Comparison of ENCODE assay signal across 8 cellular contexts in the genomic region with DNA sequence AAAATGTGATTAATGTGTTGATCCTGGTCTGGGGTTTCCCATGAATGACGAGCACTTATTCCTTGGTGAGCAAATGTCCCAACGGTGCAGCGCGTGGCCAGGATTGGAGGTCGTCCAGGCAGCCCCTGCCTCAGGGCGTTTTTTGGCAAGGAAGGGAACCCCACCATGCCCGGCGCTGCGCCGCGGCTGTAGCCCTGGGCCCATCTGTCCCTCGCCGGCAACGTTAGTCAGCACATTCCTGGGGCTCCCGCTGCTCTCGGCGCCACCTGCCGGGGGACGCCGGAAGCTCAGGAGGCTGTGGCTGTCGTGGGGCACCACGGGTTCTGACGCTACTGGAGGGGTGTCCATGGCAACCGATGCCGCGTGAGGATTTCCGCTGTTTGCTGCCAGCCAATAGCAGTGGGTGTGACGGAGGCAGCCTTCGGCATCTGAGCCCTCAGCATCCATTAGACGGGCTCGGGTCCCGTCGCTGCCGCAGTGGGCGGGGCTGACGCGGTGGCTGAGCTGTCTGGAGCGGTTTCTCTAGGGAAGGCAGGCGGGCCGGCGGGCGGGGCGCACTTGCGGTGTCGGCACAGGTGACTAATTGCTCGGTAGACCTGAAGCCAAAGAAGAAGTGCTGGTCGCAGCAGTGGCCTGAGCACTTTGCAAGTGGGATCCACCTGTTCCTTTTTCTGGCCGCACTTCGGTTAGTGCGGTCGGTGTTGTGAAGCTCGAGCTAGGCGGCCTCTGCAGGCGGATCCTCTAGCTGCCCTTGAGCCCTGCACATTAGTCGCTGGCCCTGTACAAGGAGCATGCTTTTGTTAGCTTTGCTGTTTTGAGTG. TPM values are rescaled to one million over a fixed set of nuclear protein-coding genes. Genes with fewer than 3 reads are reported as not detected.
DNase-seq lines count a peak whose midpoint lies in the region; ATAC-seq and TF ChIP-seq lines count a peak whose summit lies in the region.

No MANE protein-coding gene starts in this region.

- peak overlapping the region; percentile 95 for H4K91ac ChIP-seq in IMR-90 (ENCODE audit: insufficient read depth, low read depth, low read length)

- H3K23ac ChIP-seq in IMR-90 (ENCODE audit: low read depth, low read length): peak overlapping the region; percentile 97

- no peak overlapping the region for H2AK5ac ChIP-seq in IMR-90 (ENCODE audit: low read depth, low read length)

- peak overlapping the region; percentile 50 for H3K4me3 ChIP-seq in IMR-90 (ENCODE audit: insufficient read depth, low read depth, low read length)
- peak overlapping the region; percentile 60 for H3K4me3 ChIP-seq in OCI-LY7 (ENCODE audit: low read depth, low read length, poor library complexity, severe bottlenecking)
- peak overlapping the region; percentile 61 to 63 for H3K4me3 ChIP-seq in mucosa of rectum (ENCODE audit: low read length in 2 of 2)

- ATAC-seq in GM21528 (IDR thresholded peaks at IDR 0.05; ENCODE audit: low FRiP score, unreplicated experiment): peak; percentile 96
- peak; percentile 96 for ATAC-seq in IMR-90 (ENCODE audit: low read depth)

- H3K4me1 ChIP-seq in IMR-90 (ENCODE audit: control insufficient read depth, insufficient read depth, low read length) (no peaks in the 10 kb centered on the region; the same call in 1 of the 2 replicates), OCI-LY7 (ENCODE audit: insufficient read depth, low read length, poor library complexity, severe bottlenecking) (peaks cover 23% of the 10 kb centered on the region), mucosa of rectum (ENCODE audit: control insufficient read depth in 2 of 2, insufficient read depth in 2 of 2, low read length in 2 of 2) (peaks cover 8 to 10% of the 10 kb centered on the region in 2 donors)

- H4K5ac ChIP-seq in IMR-90 (ENCODE audit: low read depth, low read length): peak overlapping the region; percentile 45

- peak overlapping the region; percentile 93 for H3K4ac ChIP-seq in IMR-90 (ENCODE audit: low read depth, low read length)

- peak overlapping the region; percentile 50; the same call in 1 of the 2 replicates for H3K56ac ChIP-seq in IMR-90 (ENCODE audit: extremely low read depth, insufficient read depth, low read length)

- H4K20me1 ChIP-seq in IMR-90 (ENCODE audit: insufficient read depth, low read length): peaks cover 9% of the 10 kb centered on the region; the same call in 1 of the 2 replicates
- H4K20me1 ChIP-seq in OCI-LY7 (ENCODE audit: insufficient read depth, low read length): no peaks in the 10 kb centered on the region

- H3K27me3 ChIP-seq in IMR-90 (ENCODE audit: control insufficient read depth, insufficient read depth, low read length) (no peaks in the 10 kb centered on the region), mucosa of rectum (ENCODE audit: control insufficient read depth in 2 of 2, insufficient read depth in 2 of 2, low read length in 2 of 2) (no peaks in the 10 kb centered on the region)

- peak overlapping the region; percentile 95 for H2BK120ac ChIP-seq in IMR-90 (ENCODE audit: low read depth, low read length)

- dilution Hi-C loops in IMR-90 (cut with HindIII; ENCODE audit: low sequenced_read_pairs, unreplicated experiment): no loop called here

- TF ChIP-seq CTCF in IMR-90 (conservative IDR thresholded peaks at IDR 0.05; ENCODE audit: low read depth, low read length) (peak; percentile 99), OCI-LY7 (conservative IDR thresholded peaks at IDR 0.05; ENCODE audit: low read length) (peak; percentile 90)

- H3K9me2 ChIP-seq in OCI-LY7 (ENCODE audit: insufficient read depth, low read length): no peaks in the 10 kb centered on the region

- H3K9me3 ChIP-seq in IMR-90 (ENCODE audit: control insufficient read depth, insufficient read depth, low read length) (no peaks in the 10 kb centered on the region), OCI-LY7 (ENCODE audit: low read length) (no peaks in the 10 kb centered on the region), mucosa of rectum (ENCODE audit: control insufficient read depth in 2 of 2, low read length in 2 of 2) (no peaks in the 10 kb centered on the region)

- H3K9me1 ChIP-seq in IMR-90 (ENCODE audit: insufficient read depth, low read length): 0 out of 2 replicates have a peak, but pooled peaks cover 6% of the 10 kb centered on the region

- peak overlapping the region; percentile 99 for H2AFZ ChIP-seq in IMR-90 (replicated peaks; ENCODE audit: low read length, poor library complexity)
- H2AFZ ChIP-seq in OCI-LY7 (ENCODE audit: low read length): peak overlapping the region; percentile 82; the same call in 1 of the 2 replicates

- BruUV-seq in IMR-90 (replicated peaks; lab: Mats Ljungman, UMichigan) (no TSS peak), OCI-LY7 (replicated peaks; lab: Mats Ljungman, UMichigan) (no TSS peak)

- peak overlapping the region; percentile 70 for H3K9ac ChIP-seq in IMR-90 (ENCODE audit: low read depth, low read length)
- peak overlapping the region; percentile 17 to 34 for H3K9ac ChIP-seq in mucosa of rectum (ENCODE audit: low read depth in 1 of 2, low read length in 2 of 2)

- peak overlapping the region; percentile 62 for H3K27ac ChIP-seq in IMR-90 (ENCODE audit: insufficient read depth, low read length)
- peak overlapping the region; percentile 53 for H3K27ac ChIP-seq in OCI-LY7 (ENCODE audit: low read depth, low read length, poor library complexity, severe bottlenecking)
- H3K27ac ChIP-seq in mucosa of rectum (ENCODE audit: low read depth in 2 of 2, low read length in 2 of 2): peak overlapping the region; percentile 22 to 48

- H3K36me3 ChIP-seq in IMR-90 (ENCODE audit: control insufficient read depth, insufficient read depth, low read length) (peaks cover 5% of the 10 kb centered on the region; the same call in 1 of the 2 replicates), OCI-LY7 (ENCODE audit: insufficient read depth, low read length) (peaks cover 21% of the 10 kb centered on the region), mucosa of rectum (ENCODE audit: control insufficient read depth in 2 of 2, insufficient read depth in 2 of 2, low read length in 2 of 2) (peaks cover under 1 to 2% of the 10 kb centered on the region in 2 donors)

- H3K4me2 ChIP-seq in IMR-90 (ENCODE audit: low read depth, low read length) (peak overlapping the region; percentile 94), OCI-LY7 (ENCODE audit: low read length) (peak overlapping the region; percentile 81)

- H3K79me1 ChIP-seq in IMR-90 (ENCODE audit: low read depth in 1 of 2, low read length in 2 of 2): peaks cover 0 to 3% of the 10 kb centered on the region in 2 experiments; a peak in 1 of 4 replicates

- TF ChIP-seq RAD21 in IMR-90 (IDR thresholded peaks at IDR 0.05; ENCODE audit: low read length): peak; percentile 63

- H4K8ac ChIP-seq in IMR-90 (ENCODE audit: low read depth in 2 of 2, low read length in 2 of 2): peak overlapping the region; percentile 64 to 95; a peak in 3 of 4 replicates

- peak overlapping the region; percentile 79; the same call in 1 of the 2 replicates for H2BK20ac ChIP-seq in IMR-90 (ENCODE audit: low read depth, low read length)

- POLR2A ChIA-PET in IMR-90 (lab: Charles Lee; ENCODE audit: unreplicated experiment): no interaction called here
- POLR2A ChIA-PET in OCI-LY7 (lab: Charles Lee): interaction anchor here (0.6 to 1.2 kb wide), 5 partner anchors 25 to 98 kb away, joined by 3 to 4 read pairs (median 3); a partner anchor contains a TSS

- 1% methylated on average over 28 of the region's 55 CpGs; no CpG with 5 or more reads in 1 of the 2 experiments for WGBS in IMR-90 (ENCODE audit: extremely low coverage in 2 of 2, insufficient read length in 1 of 2), 2 experiments

- H3K18ac ChIP-seq in IMR-90 (ENCODE audit: low read depth, low read length): peak overlapping the region; percentile 87

- H3K14ac ChIP-seq in IMR-90 (replicated peaks; ENCODE audit: low read depth, low read length): peak overlapping the region; percentile 96

- intact Hi-C loops in IMR-90 (cut with micrococcal nuclease): loop anchor here (2.0 kb wide), 1 partner anchor 98 kb away; a partner anchor contains a TSS
- intact Hi-C loops in OCI-LY7 (cut with micrococcal nuclease; ENCODE audit: unreplicated experiment): loop anchor here (1.0 to 10.0 kb wide), 5 partner anchors 30 to 204 kb away; a partner anchor contains a TSS

- in situ Hi-C loops in IMR-90 (cut with MboI; ENCODE audit: low sequenced_read_pairs): no loop called here

- peak; percentile 98 for DNase-seq in DMS153 (lab: John Stamatoyannopoulos, UW)
- DNase-seq in IMR-90: peak; percentile 99
- peak; percentile 99 for DNase-seq in OCI-LY7 (ENCODE audit: low spot score)
- DNase-seq in activated T-cell treated with anti-CD3 and anti-CD28 coated beads for 48 hours (ENCODE audit: low read depth): peak; percentile 99
- DNase-seq in erythroblast (lab: John Stamatoyannopoulos, UW): peak; percentile 96 to 98
- DNase-seq in stimulated activated CD8-positive, alpha-beta memory T cell treated with anti-CD3 and anti-CD28 coated beads, Interleukin-4, amount 100 ng/mL, for 48 hours: peak; percentile 99

- TF ChIP-seq POLR2A in IMR-90 (IDR thresholded peaks at IDR 0.05; ENCODE audit: low read depth, low read length) (peak; percentile 36; the same call in 1 of the 2 replicates), erythroblast (IDR thresholded peaks at IDR 0.05; ENCODE audit: low read length) (no peak)

- peak overlapping the region; percentile 59 for H2BK5ac ChIP-seq in IMR-90 (ENCODE audit: low read depth, low read length, poor library complexity, severe bottlenecking)

- CTCF ChIA-PET in IMR-90 (lab: Yijun Ruan, JAX): interaction anchor here (0.6 to 1.2 kb wide), 8 partner anchors 9 to 1654 kb away, joined by 3 to 4 read pairs (median 3); no protein-coding TSS in a partner anchor
- CTCF ChIA-PET in OCI-LY7 (lab: Charles Lee; ENCODE audit: unreplicated experiment): interaction anchor here (0.7 to 0.8 kb wide), 2 partner anchors 9 to 114 kb away, joined by 4 to 8 read pairs; no protein-coding TSS in a partner anchor

- no peaks in the 10 kb centered on the region for H3K79me2 ChIP-seq in OCI-LY7 (ENCODE audit: insufficient read depth, low read depth, low read length)

- H2AK9ac ChIP-seq in IMR-90 (replicated peaks; ENCODE audit: low read depth, low read length, poor library complexity): peak overlapping the region; percentile 93

- peak overlapping the region; percentile 63; the same call in 1 of the 3 replicates for H2BK15ac ChIP-seq in IMR-90 (ENCODE audit: low read depth, low read length)

TF ChIP-seq in IMR-90, 13 proteins besides CTCF, POLR2A, EP300 and RAD21 (continues in another document):
- no peak; the same call in 1 of the 2 replicates for TF ChIP-seq FOS (IDR thresholded peaks at IDR 0.05; ENCODE audit: low read depth, low read length)

RNA-seq across cellular contexts. Expression of a gene that starts 29.5 kb away (rescaled TPM):
- total RNA-seq in IMR-90 (2012; rRNA removed): 32.6 and 35.0 TPM in 2 replicates
- polyA plus RNA-seq in IMR-90 (2012; rRNA removed): 47.6 and 49.6 TPM in 2 replicates
- 31.2 and 45.6 TPM in 2 replicates for polyA plus RNA-seq in IMR-90 (2012; cell fraction: cytosol; rRNA removed)
- polyA plus RNA-seq in IMR-90 (2012; cell fraction: nucleus; rRNA removed; ENCODE audit: low replicate concordance): 64.2 and 73.1 TPM in 2 replicates
- total RNA-seq in OCI-LY7 (2014; rRNA removed; shearing (Covaris generic)): 30.9 and 42.2 TPM in 2 replicates
- total RNA-seq in OCI-LY7 (2022): 71.1 and 85.9 TPM in 2 replicates

Comparison
In these comparisons a context has a peak if more than half of its experiments do, and no peak if none do; other contexts are left out.
1. Peak in every context shown above with its lines: DNase-seq, ATAC-seq, H3K4me3 ChIP-seq and H3K27ac ChIP-seq.